Comparison of ENCODE assay signal across 1 cellular context in the genomic region with DNA sequence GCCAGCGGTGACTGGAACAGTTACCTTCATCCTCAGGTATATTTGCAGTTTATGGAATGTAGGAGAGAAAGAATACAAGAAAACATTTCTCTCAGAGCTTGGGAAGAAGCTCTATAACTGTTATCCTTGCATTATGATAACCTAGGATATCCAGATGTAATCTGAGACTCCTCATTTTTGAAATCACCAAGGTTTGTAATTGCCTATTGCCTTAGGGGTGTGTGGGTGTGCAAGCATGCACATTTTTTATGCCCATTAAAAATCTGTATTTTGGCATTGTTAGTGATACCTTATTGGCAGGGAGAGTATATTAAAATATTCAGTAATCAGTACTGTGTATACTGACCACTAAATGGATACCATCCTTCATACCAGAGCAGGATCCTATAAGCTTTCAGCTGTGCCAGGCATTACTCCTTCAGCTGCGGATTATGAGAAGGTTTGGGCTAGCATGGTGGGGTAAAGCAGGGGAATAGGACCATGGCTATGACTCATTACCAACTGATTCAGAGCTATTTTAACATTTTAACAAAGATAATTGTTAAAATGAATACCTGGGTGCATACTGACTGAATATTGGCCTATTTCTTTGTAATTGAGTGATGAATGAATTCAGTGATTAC.
TF ChIP-seq lines count a peak whose summit lies in the region.

No MANE protein-coding gene starts in this region.

TF ChIP-seq in HCT116, 20 proteins besides CTCF, POLR2A, EP300 and RAD21 (continued from another document):
- TF ChIP-seq, protein P1, sequence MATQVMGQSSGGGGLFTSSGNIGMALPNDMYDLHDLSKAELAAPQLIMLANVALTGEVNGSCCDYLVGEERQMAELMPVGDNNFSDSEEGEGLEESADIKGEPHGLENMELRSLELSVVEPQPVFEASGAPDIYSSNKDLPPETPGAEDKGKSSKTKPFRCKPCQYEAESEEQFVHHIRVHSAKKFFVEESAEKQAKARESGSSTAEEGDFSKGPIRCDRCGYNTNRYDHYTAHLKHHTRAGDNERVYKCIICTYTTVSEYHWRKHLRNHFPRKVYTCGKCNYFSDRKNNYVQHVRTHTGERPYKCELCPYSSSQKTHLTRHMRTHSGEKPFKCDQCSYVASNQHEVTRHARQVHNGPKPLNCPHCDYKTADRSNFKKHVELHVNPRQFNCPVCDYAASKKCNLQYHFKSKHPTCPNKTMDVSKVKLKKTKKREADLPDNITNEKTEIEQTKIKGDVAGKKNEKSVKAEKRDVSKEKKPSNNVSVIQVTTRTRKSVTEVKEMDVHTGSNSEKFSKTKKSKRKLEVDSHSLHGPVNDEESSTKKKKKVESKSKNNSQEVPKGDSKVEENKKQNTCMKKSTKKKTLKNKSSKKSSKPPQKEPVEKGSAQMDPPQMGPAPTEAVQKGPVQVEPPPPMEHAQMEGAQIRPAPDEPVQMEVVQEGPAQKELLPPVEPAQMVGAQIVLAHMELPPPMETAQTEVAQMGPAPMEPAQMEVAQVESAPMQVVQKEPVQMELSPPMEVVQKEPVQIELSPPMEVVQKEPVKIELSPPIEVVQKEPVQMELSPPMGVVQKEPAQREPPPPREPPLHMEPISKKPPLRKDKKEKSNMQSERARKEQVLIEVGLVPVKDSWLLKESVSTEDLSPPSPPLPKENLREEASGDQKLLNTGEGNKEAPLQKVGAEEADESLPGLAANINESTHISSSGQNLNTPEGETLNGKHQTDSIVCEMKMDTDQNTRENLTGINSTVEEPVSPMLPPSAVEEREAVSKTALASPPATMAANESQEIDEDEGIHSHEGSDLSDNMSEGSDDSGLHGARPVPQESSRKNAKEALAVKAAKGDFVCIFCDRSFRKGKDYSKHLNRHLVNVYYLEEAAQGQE (IDR thresholded peaks at IDR 0.05; ENCODE audit: low read depth) = no peak
- TF ChIP-seq EZH2phosphoT487 (IDR thresholded peaks at IDR 0.05; ENCODE audit: borderline replicate concordance) = no peak
TF ChIP-seq in HCT116: peak in this region for 0.
